In the genomic region with DNA sequence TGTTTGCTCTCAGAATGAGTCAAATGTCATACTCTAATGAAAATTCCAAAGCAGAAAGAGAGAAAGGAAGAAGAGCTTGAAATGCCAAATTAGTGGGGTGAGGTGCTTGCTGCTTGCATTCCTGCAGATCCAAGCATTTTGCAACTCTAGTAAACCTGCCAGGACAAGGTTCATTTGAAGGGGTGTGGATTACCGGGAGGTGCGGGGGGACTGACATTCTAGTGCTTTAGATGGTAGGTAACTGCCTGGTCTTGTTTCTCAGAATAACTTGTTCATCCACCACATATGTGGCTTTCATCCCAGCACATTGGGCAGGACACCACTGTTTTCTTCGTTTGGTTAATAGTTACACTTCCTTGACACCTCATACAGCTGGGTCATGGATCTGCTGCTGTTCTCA, we compare ENCODE assay signal across 9 cellular contexts.
DNase-seq lines count a peak whose midpoint lies in the region; ATAC-seq and TF ChIP-seq lines count a peak whose summit lies in the region.
"Had no signal": no experiment of that assay in that cellular context is flagged by ENCODE, and none has a peak within 500 bp of the region (broad histone marks: within the 10 kb centered on the region; RNA-seq: fewer than 3 reads in every experiment).

No MANE protein-coding gene starts in this region.

- H3K27ac ChIP-seq in esophagus (ENCODE audit: low read depth in 2 of 2, low read length in 1 of 2) (peak overlapping the region; percentile 76 to 91), lung (ENCODE audit: low read depth in 1 of 2, low read length in 1 of 2) (peak overlapping the region in 1 of 2 donors; percentile 46), spleen (no peak overlapping the region)

- TF ChIP-seq POLR2A in spleen (IDR thresholded peaks at IDR 0.05) = no peak

- no peaks in the 10 kb centered on the region for H3K36me3 ChIP-seq in esophagus (ENCODE audit: control insufficient read depth in 2 of 2, insufficient read depth in 2 of 2, low read length in 1 of 2)
- H3K36me3 ChIP-seq in lung (ENCODE audit: control insufficient read depth in 2 of 2, insufficient read depth in 2 of 2, low read length in 2 of 2) = no peaks in the 10 kb centered on the region
- no peaks in the 10 kb centered on the region for H3K36me3 ChIP-seq in spleen

- WGBS in esophagus, 2 donors = 30 to 31% methylated on average over 3 of the region's 3 CpGs
- WGBS in lung, 2 donors = 48 to 71% methylated on average over 3 of the region's 3 CpGs
- WGBS in spleen, 5 donors = 73 to 83% (median 76%) methylated on average over 3 of the region's 3 CpGs

- no peaks in the 10 kb centered on the region for H3K27me3 ChIP-seq in esophagus (ENCODE audit: control insufficient read depth in 1 of 2, insufficient read depth in 2 of 2, low read length in 2 of 2)
- no peaks in the 10 kb centered on the region for H3K27me3 ChIP-seq in lung (ENCODE audit: control insufficient read depth, insufficient read depth)
- no peaks in the 10 kb centered on the region for H3K27me3 ChIP-seq in spleen (replicated peaks in 1 of 7)

- no peaks in the 10 kb centered on the region for H3K36me3 Mint-ChIP-seq in type B pancreatic cell

- no peaks in the 10 kb centered on the region for H3K9me3 Mint-ChIP-seq in type B pancreatic cell

- no peaks in the 10 kb centered on the region for H3K9me3 ChIP-seq in esophagus (ENCODE audit: control insufficient read depth in 2 of 2, insufficient read depth in 1 of 2, low read depth in 1 of 2, low read length in 1 of 2)
- H3K9me3 ChIP-seq in lung (ENCODE audit: control insufficient read depth in 2 of 2, insufficient read depth in 1 of 2, low read length in 1 of 2) = no peaks in the 10 kb centered on the region
- no peaks in the 10 kb centered on the region for H3K9me3 ChIP-seq in spleen

- H3K4me1 Mint-ChIP-seq in type B pancreatic cell (ENCODE audit: unreplicated experiment) = peaks cover 25% of the 10 kb centered on the region

- peak overlapping the region; percentile 57 for H3K4me3 Mint-ChIP-seq in type B pancreatic cell

- H3K4me1 ChIP-seq in esophagus (ENCODE audit: control insufficient read depth in 2 of 2, insufficient read depth in 2 of 2, low read length in 1 of 2) (peaks cover 2 to 3% of the 10 kb centered on the region in 2 donors), lung (ENCODE audit: control insufficient read depth in 2 of 2, insufficient read depth in 2 of 2, low read length in 2 of 2) (peaks cover 0 to 28% of the 10 kb centered on the region in 2 donors), spleen (peaks cover 0 to 6% (median 0%) of the 10 kb centered on the region in 6 donors)

- in situ Hi-C loops in G401 (cut with HindIII; ENCODE audit: low sequenced_read_pairs) = no loop called here

- no peak overlapping the region for H3K4me3 ChIP-seq in esophagus (ENCODE audit: low read depth in 1 of 2, low read length in 2 of 2)
- no peak overlapping the region for H3K4me3 ChIP-seq in lung
- no peak overlapping the region for H3K4me3 ChIP-seq in spleen

- intact Hi-C loops in spleen (cut with DNase I; ENCODE audit: low total_unique reads) = no loop called here

- TF ChIP-seq CTCF in lung (IDR thresholded peaks at IDR 0.05; ENCODE audit: control extremely low read depth, extremely low read depth) = no peak
- no peak for TF ChIP-seq CTCF in type B pancreatic cell (conservative IDR thresholded peaks at IDR 0.05)
- TF ChIP-seq CTCF in spleen (IDR thresholded peaks at IDR 0.05 in 8 of 11, conservative IDR thresholded peaks at IDR 0.05 in 3 of 11) = no peak

- DNase-seq in NCI-H2196 (lab: John Stamatoyannopoulos, UW; ENCODE audit: unreplicated experiment) (peak; percentile 26), lung (ENCODE audit: low spot score) (peak; percentile 34), type B pancreatic cell (ENCODE audit: extremely low spot score, unreplicated experiment) (no peak), G401 (ENCODE audit: low spot score) (no peak), spleen (no peak), germinal center (ENCODE audit: low spot score) (no peak), CD1c-positive myeloid dendritic cell (ENCODE audit: extremely low spot score) (no peak)
- DNase-seq: NCI-H82 had no signal

- ATAC-seq in lung (ENCODE audit: insufficient read depth, low FRiP score) = peak; percentile 22

- peak overlapping the region; percentile 89 for H3K27ac Mint-ChIP-seq in type B pancreatic cell

- H3K27me3 Mint-ChIP-seq in type B pancreatic cell = no peaks in the 10 kb centered on the region

Comparison
In these comparisons a context has a peak if more than half of its experiments do, and no peak if none do; other contexts are left out.
1. DNase-seq: peak in NCI-H2196 (single experiment) and lung (single experiment); none in type B pancreatic cell (single experiment), G401 (single experiment), spleen (single experiment), germinal center (single experiment) and CD1c-positive myeloid dendritic cell (single experiment).
2. H3K27ac ChIP-seq: peak in esophagus (2 of 2); none in spleen (0 of 8).